Comparison of ENCODE assay signal across 1 cellular context in genomic region chr3:112972158-112972557, GRCh38.
A peak's percentile ranks its signal among the peaks of the same experiment; 100 is the strongest.
TF ChIP-seq lines count a peak whose summit lies in the region.

No MANE protein-coding gene starts in this region.

TF ChIP-seq in GM12878, 131 proteins besides CTCF, POLR2A, EP300 and RAD21:
- TF ChIP-seq SMC3 (IDR thresholded peaks at IDR 0.05; ENCODE audit: borderline replicate concordance, low read length) = peak; percentile 38; the same call in 1 of the 2 replicates
- no peak for TF ChIP-seq IRF5 (IDR thresholded peaks at IDR 0.05; ENCODE audit: borderline replicate concordance)
